21 cellular contexts compared by ENCODE assay signal in genomic region chr12:94799136-94799535, GRCh38.
"Had no signal": no experiment of that assay in that cellular context is flagged by ENCODE, and none has a peak within 500 bp of the region (broad histone marks: within the 10 kb centered on the region; RNA-seq: fewer than 3 reads in every experiment).

No MANE protein-coding gene starts in this region.

- H3K9me3 ChIP-seq: gastroesophageal sphincter, heart left ventricle, lower lobe of right lung, mucosa of descending colon, right lobe of liver, suprapubic skin, vagina had no signal

- H3K36me3 ChIP-seq: gastroesophageal sphincter, heart left ventricle, lower lobe of right lung, neural progenitor cell, right lobe of liver, suprapubic skin, vagina had no signal

- DNase-seq: cortex of kidney; effector memory CD8-positive, alpha-beta T cell; foreskin fibroblast; heart left ventricle; hippocampal formation; left ventricle myocardium superior; lower lobe of right lung; mucosa of descending colon; naive B cell; right lobe of liver; small intestine; stimulated activated CD4-positive, alpha-beta T cell treated with anti-CD3 and anti-CD28 coated beads, Interleukin-15, amount 100 ng/mL, for 24 hours; stimulated activated CD4-positive, alpha-beta T cell treated with anti-CD3 and anti-CD28 coated beads, Interleukin-2, amount 100 ng/mL, for 48 hours; stimulated activated naive CD4-positive, alpha-beta T cell; stimulated activated naive CD8-positive, alpha-beta T cell treated with anti-CD3 and anti-CD28 coated beads, Interleukin-15, amount 100 ng/mL, for 72 hours; trophoblast cell had no signal

- H3K9ac ChIP-seq: neural progenitor cell, parathyroid adenoma had no signal

- H3K4me3 ChIP-seq: gastroesophageal sphincter, heart left ventricle, lower lobe of right lung, mucosa of descending colon, neural progenitor cell, right lobe of liver, suprapubic skin, vagina had no signal

- H3K4me1 ChIP-seq: gastroesophageal sphincter, heart left ventricle, lower lobe of right lung, neural progenitor cell, right lobe of liver, suprapubic skin, vagina had no signal

- H3K27me3 ChIP-seq: gastroesophageal sphincter, heart left ventricle, neural progenitor cell, right lobe of liver, vagina had no signal

- H3K4me2 ChIP-seq: neural progenitor cell had no signal

- H3K27ac ChIP-seq: gastroesophageal sphincter, heart left ventricle, lower lobe of right lung, neural progenitor cell, parathyroid adenoma, right lobe of liver, suprapubic skin, vagina had no signal

- H2AFZ ChIP-seq: neural progenitor cell, parathyroid adenoma had no signal
